1 cellular context compared by ENCODE assay signal in genomic region chrX:123899701-123900100, GRCh38.
TF ChIP-seq lines count a peak whose summit lies in the region.

No MANE protein-coding gene starts in this region.

TF ChIP-seq in endothelial cell of umbilical vein, 7 proteins besides CTCF, POLR2A, EP300 and RAD21:
- no peak for TF ChIP-seq FOS (IDR thresholded peaks at IDR 0.05; ENCODE audit: borderline replicate concordance, insufficient read depth, low read length)
- no peak for TF ChIP-seq GATA2 (IDR thresholded peaks at IDR 0.05; ENCODE audit: insufficient read depth, insufficient read length, low read depth, low read length)
- no peak for TF ChIP-seq MAX (IDR thresholded peaks at IDR 0.05; ENCODE audit: insufficient read depth, insufficient read length)
- TF ChIP-seq EZH2 (IDR thresholded peaks at IDR 0.05; ENCODE audit: borderline replicate concordance, low read depth, low read length, severe bottlenecking): no peak
- TF ChIP-seq POLR2AphosphoS5 (IDR thresholded peaks at IDR 0.05; ENCODE audit: insufficient read depth, low read depth, low read length): no peak
- no peak for TF ChIP-seq MYC (IDR thresholded peaks at IDR 0.05; ENCODE audit: low read depth, low read length)
- no peak for TF ChIP-seq JUN (IDR thresholded peaks at IDR 0.05; ENCODE audit: borderline replicate concordance, insufficient read depth, insufficient read length, low read depth)
